8 cellular contexts compared by ENCODE assay signal in the genomic region with DNA sequence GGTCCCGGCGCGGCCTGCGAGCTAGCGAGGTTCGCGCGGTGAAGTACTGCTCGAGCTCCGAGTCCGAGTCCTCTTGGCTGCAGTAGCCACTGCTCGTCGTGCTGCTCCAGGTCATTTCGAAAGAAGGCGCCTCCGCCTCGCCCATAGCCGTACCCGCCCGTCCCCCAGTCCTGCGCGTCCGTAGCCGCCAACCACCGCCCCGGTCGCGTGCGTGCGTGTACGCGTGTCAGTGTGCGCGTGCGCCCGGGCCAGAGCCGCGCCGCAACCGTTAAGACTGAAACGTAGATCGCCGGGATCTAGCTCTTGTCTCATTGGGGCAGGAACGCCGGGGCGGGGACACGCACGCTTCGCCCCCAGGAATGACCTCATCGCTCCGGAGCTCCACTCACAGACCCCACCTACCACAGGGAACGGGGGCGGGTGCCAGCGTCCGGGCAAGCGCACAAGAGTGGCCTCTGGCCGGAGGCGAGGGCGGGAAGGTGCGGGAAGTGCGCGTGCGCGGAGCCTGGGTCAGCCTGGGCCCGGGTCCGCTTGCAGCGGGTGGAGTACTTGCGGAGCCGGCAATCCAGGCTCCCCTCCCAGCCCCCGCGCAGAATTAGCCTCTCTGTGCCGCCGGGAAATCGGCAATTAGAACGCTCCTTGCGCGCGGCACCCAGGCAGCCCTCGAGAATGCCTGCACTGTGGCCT. TPM values are rescaled to one million over a fixed set of nuclear protein-coding genes. Genes with fewer than 3 reads are reported as not detected.
DNase-seq lines count a peak whose midpoint lies in the region; ATAC-seq and TF ChIP-seq lines count a peak whose summit lies in the region.

No MANE protein-coding gene starts in this region.

- peak; percentile 89 to 98 (median 92) for DNase-seq in CD4-positive, alpha-beta memory T cell
- DNase-seq in HK-2 (ENCODE audit: unreplicated experiment) (peak; percentile 96), NCI-H82 treated with DMSO at 0.1 percent for 48 hours (lab: John Stamatoyannopoulos, UW; ENCODE audit: unreplicated experiment) (peak; percentile 93), lower lobe of right lung (peak; percentile 100)
- peak; percentile 97 for DNase-seq in activated CD4-positive, alpha-beta memory T cell treated with anti-CD3 and anti-CD28 coated beads, Interleukin-2, amount 10 ng/mL, durations not matched to agents 7 days and 5 days
- DNase-seq in stimulated activated CD4-positive, alpha-beta T cell treated with anti-CD3 and anti-CD28 coated beads, TNF-alpha, amount 100 ng/mL, for 1 hour (ENCODE audit: low read depth in 3 of 3, low spot score in 1 of 3) = peak; percentile 80 to 85 (median 83)

- CTCF ChIA-PET in CD4-positive, alpha-beta memory T cell (lab: Charles Lee; ENCODE audit: partially characterized antibody) = interaction anchor here (0.6 to 5.8 kb wide), 16 partner anchors 8 to 274 kb away, joined by 3 to 84 read pairs (median 6); a partner anchor contains a TSS
- CTCF ChIA-PET in activated CD4-positive, alpha-beta memory T cell treated with anti-CD3 and anti-CD28 coated beads, Interleukin-2, amount 10 ng/mL, durations not matched to agents 7 days and 5 days (lab: Charles Lee) = interaction anchor here (0.9 to 7.5 kb wide), 18 partner anchors 10 to 275 kb away, joined by 3 to 65 read pairs (median 4); a partner anchor contains a TSS

- no peaks in the 10 kb centered on the region for H3K27me3 Mint-ChIP-seq in CD4-positive, alpha-beta memory T cell
- no peaks in the 10 kb centered on the region for H3K27me3 Mint-ChIP-seq in activated CD4-positive, alpha-beta memory T cell treated with anti-CD3 and anti-CD28 coated beads, Interleukin-2, amount 10 ng/mL, durations not matched to agents 7 days and 5 days

- ATAC-seq in GM19455 (IDR thresholded peaks at IDR 0.05; ENCODE audit: unreplicated experiment) (peak; percentile 66), lower lobe of right lung (peak; percentile 91 to 95)

- no peak for TF ChIP-seq CTCF in lower lobe of right lung (IDR thresholded peaks at IDR 0.05)

- POLR2A ChIA-PET in CD4-positive, alpha-beta memory T cell (lab: Charles Lee; ENCODE audit: partially characterized antibody) = interaction anchor here (0.6 to 20.5 kb wide), 27 partner anchors 8 to 1898 kb away, joined by 3 to 595 read pairs (median 4); a partner anchor contains a TSS
- POLR2A ChIA-PET in activated CD4-positive, alpha-beta memory T cell treated with anti-CD3 and anti-CD28 coated beads, Interleukin-2, amount 10 ng/mL, durations not matched to agents 7 days and 5 days (lab: Charles Lee) = interaction anchor here (0.6 to 32.1 kb wide), 26 partner anchors 5 to 1162 kb away, joined by 3 to 704 read pairs (median 5); a partner anchor contains a TSS

- no peaks in the 10 kb centered on the region for H3K27me3 ChIP-seq in CD4-positive, alpha-beta memory T cell (ENCODE audit: insufficient read depth, low read length)
- no peaks in the 10 kb centered on the region for H3K27me3 ChIP-seq in duodenal mucosa (ENCODE audit: control insufficient read depth in 1 of 2, insufficient read depth in 2 of 2, low read length in 2 of 2)
- no peaks in the 10 kb centered on the region for H3K27me3 ChIP-seq in lower lobe of right lung (ENCODE audit: low read depth)

- peaks cover 0 to 4% (median 0%) of the 10 kb centered on the region in 8 donors for H3K9me3 Mint-ChIP-seq in CD4-positive, alpha-beta memory T cell
- H3K9me3 Mint-ChIP-seq in activated CD4-positive, alpha-beta memory T cell treated with anti-CD3 and anti-CD28 coated beads, Interleukin-2, amount 10 ng/mL, durations not matched to agents 7 days and 5 days = no peaks in the 10 kb centered on the region

- peaks cover 6% of the 10 kb centered on the region for H3K36me3 ChIP-seq in CD4-positive, alpha-beta memory T cell (ENCODE audit: insufficient read depth, low read length)
- H3K36me3 ChIP-seq in duodenal mucosa (ENCODE audit: control insufficient read depth in 1 of 2, insufficient read depth in 2 of 2, low read length in 2 of 2) = peaks cover 0 to 11% of the 10 kb centered on the region in 2 donors
- H3K36me3 ChIP-seq in lower lobe of right lung = peaks cover 11% of the 10 kb centered on the region

- peak overlapping the region; percentile 87 to 94 for H3K4me3 ChIP-seq in CD4-positive, alpha-beta memory T cell (ENCODE audit: low read length in 2 of 2)
- peak overlapping the region; percentile 74 to 81 for H3K4me3 ChIP-seq in duodenal mucosa (ENCODE audit: low read depth in 1 of 2, low read length in 2 of 2)
- peak overlapping the region; percentile 84 for H3K4me3 ChIP-seq in lower lobe of right lung

- peak overlapping the region; percentile 88 to 98 (median 95) for H3K4me3 Mint-ChIP-seq in CD4-positive, alpha-beta memory T cell
- H3K4me3 Mint-ChIP-seq in activated CD4-positive, alpha-beta memory T cell treated with anti-CD3 and anti-CD28 coated beads, Interleukin-2, amount 10 ng/mL, durations not matched to agents 7 days and 5 days = peak overlapping the region; percentile 85

- peak overlapping the region; percentile 93 to 100 (median 98) for H3K27ac Mint-ChIP-seq in CD4-positive, alpha-beta memory T cell
- H3K27ac Mint-ChIP-seq in activated CD4-positive, alpha-beta memory T cell treated with anti-CD3 and anti-CD28 coated beads, Interleukin-2, amount 10 ng/mL, durations not matched to agents 7 days and 5 days = peak overlapping the region; percentile 94

- H3K27ac ChIP-seq in CD4-positive, alpha-beta memory T cell (ENCODE audit: low read depth, low read length) = peak overlapping the region; percentile 96
- H3K27ac ChIP-seq in duodenal mucosa (ENCODE audit: low read depth, low read length) (peak overlapping the region; percentile 98), lower lobe of right lung (peak overlapping the region; percentile 98)

- peaks cover 4 to 22% of the 10 kb centered on the region in 2 donors for H3K36me3 Mint-ChIP-seq in CD4-positive, alpha-beta memory T cell
- peaks cover 74% of the 10 kb centered on the region for H3K36me3 Mint-ChIP-seq in activated CD4-positive, alpha-beta memory T cell treated with anti-CD3 and anti-CD28 coated beads, Interleukin-2, amount 10 ng/mL, durations not matched to agents 7 days and 5 days (ENCODE audit: low read depth)

- H3K4me1 ChIP-seq in CD4-positive, alpha-beta memory T cell (ENCODE audit: insufficient read depth, low read length) = peaks cover 80% of the 10 kb centered on the region
- peaks cover 37 to 63% of the 10 kb centered on the region in 2 donors for H3K4me1 ChIP-seq in duodenal mucosa (ENCODE audit: control insufficient read depth in 1 of 2, insufficient read depth in 2 of 2, low read length in 2 of 2)
- peaks cover 78% of the 10 kb centered on the region for H3K4me1 ChIP-seq in lower lobe of right lung

- H3K9ac ChIP-seq in duodenal mucosa (ENCODE audit: low read depth in 1 of 2, low read length in 2 of 2) = peak overlapping the region; percentile 88 to 95

- H3K4me1 Mint-ChIP-seq in CD4-positive, alpha-beta memory T cell = peaks cover 42 to 76% (median 56%) of the 10 kb centered on the region in 4 donors
- peaks cover 63% of the 10 kb centered on the region for H3K4me1 Mint-ChIP-seq in activated CD4-positive, alpha-beta memory T cell treated with anti-CD3 and anti-CD28 coated beads, Interleukin-2, amount 10 ng/mL, durations not matched to agents 7 days and 5 days

- intact Hi-C loops in CD4-positive, alpha-beta memory T cell (cut with micrococcal nuclease) = loop anchor here (1.0 to 5.0 kb wide), 5 partner anchors 9 to 100 kb away; a partner anchor contains a TSS
- intact Hi-C loops in lower lobe of right lung (cut with DNase I) = no loop called here

- no peaks in the 10 kb centered on the region for H3K9me3 ChIP-seq in CD4-positive, alpha-beta memory T cell (ENCODE audit: control insufficient read depth in 1 of 2, low read length in 2 of 2)
- no peaks in the 10 kb centered on the region for H3K9me3 ChIP-seq in duodenal mucosa (ENCODE audit: control insufficient read depth in 1 of 2, low read length in 2 of 2)
- H3K9me3 ChIP-seq in lower lobe of right lung = no peaks in the 10 kb centered on the region

RNA-seq across cellular contexts. Expression of a gene that starts 3.3 kb away (rescaled TPM):
- 10 to 100 TPM; 81.9 to 86.9 TPM for total RNA-seq in CD4-positive, alpha-beta memory T cell
- polyA plus RNA-seq in CD4-positive, alpha-beta memory T cell = 10 to 100 TPM; 37.5 to 62.3 TPM
- total RNA-seq in activated CD4-positive, alpha-beta memory T cell treated with anti-CD3 and anti-CD28 coated beads, Interleukin-2, amount 10 ng/mL, durations not matched to agents 7 days and 5 days = 100 to 1,000 TPM; 157 to 160 TPM
- total RNA-seq in lower lobe of right lung = 39.5 TPM

RNA-seq across cellular contexts. Expression of a gene that starts 8.2 kb away (rescaled TPM):
- total RNA-seq in CD4-positive, alpha-beta memory T cell = 1 to 10 TPM; 3.7 to 4.2 TPM
- polyA plus RNA-seq in CD4-positive, alpha-beta memory T cell = not detected
- 1 to 10 TPM; 1.7 to 3.2 TPM for total RNA-seq in activated CD4-positive, alpha-beta memory T cell treated with anti-CD3 and anti-CD28 coated beads, Interleukin-2, amount 10 ng/mL, durations not matched to agents 7 days and 5 days
- total RNA-seq in lower lobe of right lung = 32.8 TPM

RNA-seq across cellular contexts. Expression of a gene that starts 9.3 kb away (rescaled TPM):
- total RNA-seq in CD4-positive, alpha-beta memory T cell = 10 to 100 TPM; 25.3 to 30.0 TPM
- polyA plus RNA-seq in CD4-positive, alpha-beta memory T cell = 10 to 100 TPM; 45.1 to 45.9 TPM
- total RNA-seq in activated CD4-positive, alpha-beta memory T cell treated with anti-CD3 and anti-CD28 coated beads, Interleukin-2, amount 10 ng/mL, durations not matched to agents 7 days and 5 days = 10 to 100 TPM; 16.8 to 17.9 TPM
- 29.4 TPM for total RNA-seq in lower lobe of right lung

RNA-seq across cellular contexts. Expression of a gene that starts 13.3 kb away (rescaled TPM):
- total RNA-seq in CD4-positive, alpha-beta memory T cell = 10 to 100 TPM; 50.0 to 53.0 TPM
- polyA plus RNA-seq in CD4-positive, alpha-beta memory T cell = 10 to 100 TPM; 39.6 to 41.9 TPM
- 10 to 100 TPM; 48.8 to 50.1 TPM for total RNA-seq in activated CD4-positive, alpha-beta memory T cell treated with anti-CD3 and anti-CD28 coated beads, Interleukin-2, amount 10 ng/mL, durations not matched to agents 7 days and 5 days
- total RNA-seq in lower lobe of right lung = 17.7 TPM

RNA-seq across cellular contexts. Expression of a gene that starts 13.3 kb away (rescaled TPM):
- total RNA-seq in CD4-positive, alpha-beta memory T cell = 10 to 100 TPM; 39.6 to 40.0 TPM
- 10 to 100 TPM; 66.2 to 68.3 TPM for polyA plus RNA-seq in CD4-positive, alpha-beta memory T cell
- total RNA-seq in activated CD4-positive, alpha-beta memory T cell treated with anti-CD3 and anti-CD28 coated beads, Interleukin-2, amount 10 ng/mL, durations not matched to agents 7 days and 5 days = 10 to 100 TPM; 37.1 to 39.7 TPM
- total RNA-seq in lower lobe of right lung = 21.7 TPM

Comparison
In these comparisons a context has a peak if more than half of its experiments do, and no peak if none do; other contexts are left out.
1. Peak in every context shown above with its lines: DNase-seq, ATAC-seq, H3K4me3 ChIP-seq and H3K27ac ChIP-seq.